In genomic region chrX:55451990-55452824, GRCh38 we compare ENCODE assay signal across 9 cellular contexts. TPM values are rescaled to one million over a fixed set of nuclear protein-coding genes. Genes with fewer than 3 reads are reported as not detected.
A peak's percentile ranks its signal among the peaks of the same experiment; 100 is the strongest.
DNase-seq lines count a peak whose midpoint lies in the region; ATAC-seq, FAIRE-seq and TF ChIP-seq lines count a peak whose summit lies in the region.
"Had no signal": no experiment of that assay in that cellular context is flagged by ENCODE, and none has a peak within 500 bp of the region (broad histone marks: within the 10 kb centered on the region; RNA-seq: fewer than 3 reads in every experiment).

Gene MAGEH1 (plus strand): TSS chrX:55452127. CDS start chrX:55452375, 248 bp downstream.

- TF ChIP-seq POLR2A in HepG2 (IDR thresholded peaks at IDR 0.05; ENCODE audit: insufficient read depth in 1 of 2, low read depth in 2 of 2, low read length in 2 of 2) = no peak

- H3K79me2 ChIP-seq in ACC112 (ENCODE audit: control insufficient read depth, insufficient read depth, low read length, unreplicated experiment) (peaks cover 7% of the 10 kb centered on the region), HepG2 (ENCODE audit: insufficient read depth, low read length) (no peaks in the 10 kb centered on the region)

- peak; percentile 64 for FAIRE-seq in HepG2 (lab: Jason Lieb, UNC)

- H2AFZ ChIP-seq in ACC112 (ENCODE audit: low read length, unreplicated experiment) (peak within 1 kb of the TSS; percentile 80), HepG2 (ENCODE audit: low read length) (peak within 1 kb of the TSS; percentile 42)

- no peak for TF ChIP-seq CTCF in HepG2 (CRISPR knock-in tag; IDR thresholded peaks at IDR 0.05)

- CTCF ChIA-PET in HepG2 (lab: Yijun Ruan, JAX; ENCODE audit: low intra/inter-chr PET ratio, low total read pairs) = no interaction called here

- H3K4me1 ChIP-seq in ACC112 (ENCODE audit: control insufficient read depth, insufficient read depth, low read length, unreplicated experiment) = peaks cover 3% of the 10 kb centered on the region
- no peaks in the 10 kb centered on the region for H3K4me1 ChIP-seq in HepG2 (ENCODE audit: insufficient read depth, low read length)

- BruUV-seq in HepG2 (replicated peaks; lab: Mats Ljungman, UMichigan) = TSS peak; percentile 69

- no peak for TF ChIP-seq RAD21 in HepG2 (CRISPR knock-in tag; IDR thresholded peaks at IDR 0.05)

- POLR2A ChIA-PET in HepG2 (lab: Yijun Ruan, JAX) = no interaction called here

- TF ChIP-seq EP300 in HepG2 (IDR thresholded peaks at IDR 0.05; ENCODE audit: low read depth in 2 of 2, low read length in 2 of 2) = no peak
- TF ChIP-seq EP300 in HepG2 (CRISPR knock-in tag; IDR thresholded peaks at IDR 0.05; ENCODE audit: borderline replicate concordance) = no peak

- H3K9me3 ChIP-seq in HepG2 (ENCODE audit: low read length) = no peaks in the 10 kb centered on the region

- H3K27ac ChIP-seq in ACC112 (ENCODE audit: low read depth, low read length) (peak within 1 kb of the TSS; percentile 33), HepG2 (ENCODE audit: extremely low read length, insufficient read depth, low read length) (no peak within 1 kb of the TSS)

- peak; percentile 90 for DNase-seq in NCI-H748 (lab: John Stamatoyannopoulos, UW; ENCODE audit: unreplicated experiment)
- DNase-seq in activated CD4-positive, alpha-beta T cell treated with anti-CD3 and anti-CD28 coated beads, Interleukin-2, amount 50 U/mL, for 48 hours = peak; percentile 77 to 82
- DNase-seq in dermis blood vessel endothelial cell = peak; percentile 77
- peak; percentile 52 for DNase-seq in HepG2 (ENCODE audit: low spot score)
- peak; percentile 57 to 59 for DNase-seq in stimulated activated CD4-positive, alpha-beta T cell treated with anti-CD3 and anti-CD28 coated beads, Interleukin-2, amount 100 ng/mL, for 48 hours

- WGBS in HepG2 (ENCODE audit: low lambda C conversion rate) = 0% methylated on average over 10 of the region's 42 CpGs

- H4K20me1 ChIP-seq in HepG2 (ENCODE audit: insufficient read depth, low read length) = no peaks in the 10 kb centered on the region

- no peaks in the 10 kb centered on the region for H3K36me3 ChIP-seq in ACC112 (ENCODE audit: insufficient read depth, low read length)
- H3K36me3 ChIP-seq in HepG2 (replicated peaks in 1 of 2; ENCODE audit: control insufficient read depth in 1 of 2, insufficient read depth in 2 of 2, low read length in 2 of 2) = no peaks in the 10 kb centered on the region

- H3K4me2 ChIP-seq in HepG2 (ENCODE audit: low read depth, low read length) = peak within 1 kb of the TSS; percentile 74

- in situ Hi-C loops in HepG2 (cut with HindIII; ENCODE audit: extremely low pct_ligation_motif_present, low pct_unique_long_range_greater_than_20kb) = no loop called here

- ATAC-seq in GM18861 (IDR thresholded peaks at IDR 0.05; ENCODE audit: unreplicated experiment) (peak; percentile 96), HG03097 (IDR thresholded peaks at IDR 0.05; ENCODE audit: low FRiP score, unreplicated experiment) (peak; percentile 99), HepG2 (peak; percentile 98)
- ATAC-seq: HCT116 had no signal

- intact Hi-C loops in HepG2 (cut with micrococcal nuclease; ENCODE audit: unreplicated experiment) = no loop called here

- H3K27me3 ChIP-seq in ACC112 (ENCODE audit: insufficient read depth, low read length) (no peaks in the 10 kb centered on the region), HepG2 (ENCODE audit: control insufficient read depth in 1 of 2, insufficient read depth in 2 of 2, low read length in 2 of 2) (no peaks in the 10 kb centered on the region)

- H3K4me3 ChIP-seq in ACC112 (ENCODE audit: low read depth, low read length) = peak within 1 kb of the TSS; percentile 89
- H3K4me3 ChIP-seq in HepG2 (replicated peaks in 1 of 3; ENCODE audit: insufficient read depth in 1 of 3, low read depth in 2 of 3, low read length in 3 of 3) = peak within 1 kb of the TSS; percentile 49 to 64 (median 62); a peak in 5 of 6 replicates

- H3K9ac ChIP-seq in HepG2 (ENCODE audit: insufficient read depth, low read depth, low read length) = peak within 1 kb of the TSS; percentile 43; the same call in 1 of the 2 replicates

TF ChIP-seq in HepG2, 621 proteins besides CTCF, POLR2A, EP300 and RAD21 (continues in another document):
- TF ChIP-seq SETDB1 (CRISPR knock-in tag; IDR thresholded peaks at IDR 0.05; ENCODE audit: borderline replicate concordance) (peak; percentile 86; the same call in 1 of the 2 replicates), POLR2G (IDR thresholded peaks at IDR 0.05; ENCODE audit: low read depth, low read length) (0 out of 2 replicates have a peak, but pooled peaks have one; percentile 36), GABPA (IDR thresholded peaks at IDR 0.05; ENCODE audit: low read depth, low read length) (peak; percentile 72), GABPA (CRISPR knock-in tag; IDR thresholded peaks at IDR 0.05; ENCODE audit: low read depth) (peak; percentile 94), RFXANK (CRISPR knock-in tag; IDR thresholded peaks at IDR 0.05) (no peak), ZNF18 (CRISPR knock-in tag; IDR thresholded peaks at IDR 0.05; ENCODE audit: insufficient replicate concordance) (no peak), DBP (CRISPR knock-in tag; IDR thresholded peaks at IDR 0.05; ENCODE audit: not compliant biosample characterization) (no peak), ZNF333 (CRISPR knock-in tag; IDR thresholded peaks at IDR 0.05; ENCODE audit: borderline replicate concordance) (no peak), ZNF574 (CRISPR knock-in tag; IDR thresholded peaks at IDR 0.05) (peak; percentile 82)

RNA-seq across cellular contexts. Expression of gene MAGEH1, which starts in this region (rescaled TPM):
- total RNA-seq in dermis blood vessel endothelial cell (15.9 and 32.5 TPM in 2 replicates), HepG2 (2016; rRNA removed; fragmentation: Illumina TruSeq; extraction: Trizol) (3.0 and 5.0 TPM in 2 replicates)
- total RNA-seq in HepG2 (2016; cell fraction: cytosol; rRNA removed; fragmentation: Illumina TruSeq; extraction: Trizol; ENCODE audit: low read depth) = 0.40 and 0.79 TPM in 2 replicates
- total RNA-seq in HepG2 (2016; cell fraction: insoluble cytoplasmic fraction; rRNA removed; fragmentation: Illumina TruSeq; extraction: Trizol) = 4.2 and 6.3 TPM in 2 replicates
- total RNA-seq in HepG2 (2016; cell fraction: membrane; rRNA removed; fragmentation: Illumina TruSeq; extraction: Trizol) = 1.0 and 1.5 TPM in 2 replicates
- total RNA-seq in HepG2 (2016; cell fraction: nucleus; rRNA removed; fragmentation: Illumina TruSeq; extraction: Trizol) = 4.5 and 4.6 TPM in 2 replicates
- polyA plus RNA-seq in HepG2 (2011; rRNA removed) = 3.6 and 3.8 TPM in 2 replicates
- polyA plus RNA-seq in HepG2 (2011; cell fraction: cytosol; rRNA removed) = 3.6 and 3.8 TPM in 2 replicates
- 0.82 and 1.1 TPM in 2 replicates for polyA plus RNA-seq in HepG2 (2011; cell fraction: nucleus; rRNA removed)
- polyA plus RNA-seq in HepG2 (2012) = 2.7 and 3.3 TPM in 2 replicates
- polyA plus RNA-seq in HepG2 (2016; cell fraction: cytosol; fragmentation: Illumina TruSeq; extraction: Trizol; ENCODE audit: low read depth) = 0.50 and 0.55 TPM in 2 replicates
- polyA plus RNA-seq in HepG2 (2016; cell fraction: insoluble cytoplasmic fraction; fragmentation: Illumina TruSeq; extraction: Trizol; ENCODE audit: low read depth) = 3.4 and 3.6 TPM in 2 replicates
- 0.80 and 0.92 TPM in 2 replicates for polyA plus RNA-seq in HepG2 (2016; cell fraction: membrane; fragmentation: Illumina TruSeq; extraction: Trizol; ENCODE audit: low read depth)
- polyA plus RNA-seq in HepG2 (2016; cell fraction: nucleus; fragmentation: Illumina TruSeq; extraction: Trizol; ENCODE audit: insufficient read depth, low read depth) = 6.1 and 9.2 TPM in 2 replicates
- polyA minus RNA-seq in HepG2 (2011; rRNA and poly(A)+ RNA removed; ENCODE audit: low replicate concordance) = 1.5 TPM in 1 of 2 replicates, not detected in the other
- polyA minus RNA-seq in HepG2 (2011; cell fraction: cytosol; rRNA and poly(A)+ RNA removed) = 1.1 and 1.7 TPM in 2 replicates
- 1.0 TPM in 1 of 2 replicates, not detected in the other for polyA minus RNA-seq in HepG2 (2011; cell fraction: nucleus; rRNA and poly(A)+ RNA removed)
